Comparison of ENCODE assay signal across 8 cellular contexts in the genomic region with DNA sequence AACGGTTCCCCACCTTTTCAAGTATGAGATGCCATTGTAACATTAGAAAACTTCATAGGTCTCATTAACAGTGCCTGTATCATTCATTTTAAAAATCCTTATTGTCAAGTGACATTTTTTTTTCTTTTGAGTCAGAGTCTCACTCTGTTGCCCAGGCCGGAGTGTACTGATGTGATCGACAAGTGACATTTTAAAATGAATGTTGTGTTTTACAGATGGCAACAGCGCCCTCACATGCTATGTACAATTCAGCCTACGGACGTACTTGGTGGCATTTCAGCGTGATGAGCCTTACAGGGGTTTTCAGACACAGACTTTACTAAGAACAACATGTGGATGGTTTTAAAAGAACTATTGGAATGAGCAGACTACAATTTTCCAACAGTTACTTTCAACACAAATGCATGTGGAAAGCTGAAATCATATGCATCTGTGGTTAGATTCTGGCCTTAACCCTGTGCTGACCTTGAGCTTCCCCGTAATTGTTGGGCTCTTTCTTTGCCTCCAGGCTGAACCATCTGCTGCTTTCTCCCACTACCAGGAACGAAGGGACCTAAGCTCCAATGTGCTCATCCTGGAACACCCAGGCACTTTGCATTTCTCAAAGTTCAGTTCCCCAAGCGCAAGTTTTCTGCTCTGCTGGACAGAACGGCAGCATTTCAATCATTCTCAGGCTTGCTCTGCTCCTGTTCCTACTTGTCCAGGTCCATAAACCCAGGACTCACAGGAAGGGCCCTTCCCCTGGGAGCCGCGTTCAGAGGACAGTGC.
DNase-seq lines count a peak whose midpoint lies in the region; TF ChIP-seq lines count a peak whose summit lies in the region.

No MANE protein-coding gene starts in this region.

- H3K4me1 ChIP-seq in DOHH2 (ENCODE audit: control insufficient read depth, low read length) (peaks cover 54% of the 10 kb centered on the region), Karpas-422 (ENCODE audit: low read length) (no peaks in the 10 kb centered on the region)

- no peak overlapping the region for H3K4me3 ChIP-seq in DOHH2 (ENCODE audit: low read length)
- no peak overlapping the region for H3K4me3 ChIP-seq in Karpas-422 (ENCODE audit: low read length)
- no peak overlapping the region for H3K4me3 ChIP-seq in SU-DHL-6 (ENCODE audit: insufficient read depth, low read length, poor library complexity, severe bottlenecking)
- H3K4me3 ChIP-seq in skin epidermis, result no peak overlapping the region

- H3K9me2 ChIP-seq in DOHH2 (replicated peaks; ENCODE audit: control insufficient read depth, low read length) (no peaks in the 10 kb centered on the region), Karpas-422 (replicated peaks; ENCODE audit: insufficient read depth, low read length) (no peaks in the 10 kb centered on the region), SU-DHL-6 (replicated peaks; ENCODE audit: insufficient read depth, low read length) (no peaks in the 10 kb centered on the region)

- H3K36me3 ChIP-seq in DOHH2 (ENCODE audit: control insufficient read depth, low read length) (no peaks in the 10 kb centered on the region), Karpas-422 (ENCODE audit: insufficient read depth, low read length) (no peaks in the 10 kb centered on the region), SU-DHL-6 (ENCODE audit: low read length) (no peaks in the 10 kb centered on the region)

- no peaks in the 10 kb centered on the region for H3K9me3 ChIP-seq in DOHH2 (ENCODE audit: control insufficient read depth, insufficient read depth, low read length)
- H3K9me3 ChIP-seq in Karpas-422 (ENCODE audit: low read length), result no peaks in the 10 kb centered on the region
- no peaks in the 10 kb centered on the region for H3K9me3 ChIP-seq in SU-DHL-6 (ENCODE audit: insufficient read depth, low read length)

- no peaks in the 10 kb centered on the region; the same call in 1 of the 2 replicates for H3F3A ChIP-seq in DOHH2 (ENCODE audit: control insufficient read depth, insufficient read depth)
- H3F3A ChIP-seq in SU-DHL-6 (ENCODE audit: insufficient read depth), result no peaks in the 10 kb centered on the region

- H4K20me1 ChIP-seq in DOHH2 (ENCODE audit: control insufficient read depth, insufficient read depth, low read depth, low read length) (no peaks in the 10 kb centered on the region), Karpas-422 (ENCODE audit: insufficient read depth, low read depth, low read length) (no peaks in the 10 kb centered on the region), SU-DHL-6 (ENCODE audit: low read depth, low read length) (no peaks in the 10 kb centered on the region)

- H3K27ac ChIP-seq in DOHH2 (ENCODE audit: low read depth, low read length) (no peak overlapping the region), Karpas-422 (ENCODE audit: low read length) (no peak overlapping the region), SU-DHL-6 (ENCODE audit: low read depth, low read length) (no peak overlapping the region), skin epidermis (peak overlapping the region in 17 of 21 experiments; percentile 20 to 78 (median 54))

- no peak overlapping the region for H3K4me2 ChIP-seq in DOHH2 (ENCODE audit: low read length)
- H3K4me2 ChIP-seq in Karpas-422 (ENCODE audit: low read depth, low read length, poor library complexity, severe bottlenecking), result no peak overlapping the region
- no peak overlapping the region for H3K4me2 ChIP-seq in SU-DHL-6 (ENCODE audit: low read depth, low read length, poor library complexity, severe bottlenecking)

- peak; percentile 76 for TF ChIP-seq CTCF in DOHH2 (IDR thresholded peaks at IDR 0.05; ENCODE audit: low read depth, low read length, poor library complexity, severe bottlenecking)
- peak; percentile 22 for TF ChIP-seq CTCF in SU-DHL-6 (IDR thresholded peaks at IDR 0.05; ENCODE audit: insufficient read depth, low read length, poor library complexity, severe bottlenecking)

- H3K9ac ChIP-seq in Karpas-422 (ENCODE audit: low read length), result no peak overlapping the region
- H3K9ac ChIP-seq in SU-DHL-6 (ENCODE audit: low read length), result no peak overlapping the region

- H2AFZ ChIP-seq in Karpas-422 (ENCODE audit: low read length) (no peak overlapping the region), SU-DHL-6 (ENCODE audit: low read depth, low read length, severe bottlenecking) (no peak overlapping the region)

- H3K27me3 ChIP-seq in DOHH2 (ENCODE audit: control insufficient read depth, low read length) (no peaks in the 10 kb centered on the region), Karpas-422 (ENCODE audit: low read length) (no peaks in the 10 kb centered on the region), SU-DHL-6 (ENCODE audit: low read length) (no peaks in the 10 kb centered on the region)

- H3K79me2 ChIP-seq in DOHH2 (ENCODE audit: control insufficient read depth, low read length), result no peaks in the 10 kb centered on the region
- no peaks in the 10 kb centered on the region for H3K79me2 ChIP-seq in Karpas-422 (ENCODE audit: low read length)
- no peaks in the 10 kb centered on the region for H3K79me2 ChIP-seq in SU-DHL-6 (ENCODE audit: insufficient read depth, low read length)

- DNase-seq in Karpas-422 (peak; percentile 65), foreskin melanocyte (peak; percentile 79), C1 segment of cervical spinal cord (lab: John Stamatoyannopoulos, UW) (no peak), DMS79 (lab: John Stamatoyannopoulos, UW) (no peak)
- no peak for DNase-seq in stimulated activated CD4-positive, alpha-beta T cell treated with anti-CD3 and anti-CD28 coated beads, Interleukin-12 subunit alpha, Interleukin-12 subunit beta, amount 100 ng/mL, for 4 hours

Comparison
In these comparisons a context has a peak if more than half of its experiments do, and no peak if none do; other contexts are left out.
1. H3K27ac ChIP-seq: peak in skin epidermis (17 of 21); none in DOHH2 (single experiment), Karpas-422 (single experiment) and SU-DHL-6 (single experiment).
2. DNase-seq: peak in Karpas-422 (single experiment) and foreskin melanocyte (single experiment); none in C1 segment of cervical spinal cord (0 of 14), stimulated activated CD4-positive, alpha-beta T cell treated with anti-CD3 and anti-CD28 coated beads, Interleukin-12 subunit alpha, Interleukin-12 subunit beta, amount 100 ng/mL, for 4 hours (single experiment) and DMS79 (single experiment).